Comparison of ENCODE assay signal across 8 cellular contexts in the genomic region with DNA sequence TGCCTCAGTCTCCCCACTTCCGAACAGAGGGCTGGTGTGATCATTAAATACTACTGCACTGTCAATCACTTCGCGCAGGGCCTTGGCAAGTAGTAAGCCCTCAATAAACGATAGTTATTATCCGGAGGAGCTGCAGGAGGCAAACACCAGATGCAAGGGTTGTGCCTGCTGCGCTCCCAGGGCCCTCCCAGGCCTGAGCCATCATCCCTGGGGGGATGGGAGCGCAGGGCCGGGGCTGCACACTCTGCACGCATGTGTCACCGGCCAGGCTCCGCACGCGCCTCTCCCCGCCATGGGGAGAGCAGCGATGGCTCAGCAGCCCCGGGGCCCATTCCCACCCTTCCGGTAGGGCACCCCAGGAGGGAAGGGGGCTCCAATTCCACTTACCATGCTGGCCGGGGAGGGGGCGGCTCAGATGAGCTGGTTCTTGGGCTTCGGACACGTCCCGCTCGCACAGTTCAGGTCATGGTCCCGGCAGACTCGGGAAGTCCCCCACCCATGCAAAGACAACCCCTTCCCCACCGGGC. TPM values are rescaled to one million over a fixed set of nuclear protein-coding genes. Genes with fewer than 3 reads are reported as not detected.
DNase-seq lines count a peak whose midpoint lies in the region; ATAC-seq, FAIRE-seq and TF ChIP-seq lines count a peak whose summit lies in the region.

No MANE protein-coding gene starts in this region.

- H3K9ac ChIP-seq in kidney (ENCODE audit: low read length in 2 of 2): peak overlapping the region; percentile 38 to 76

- H3K4me3 Mint-ChIP-seq in central memory CD8-positive, alpha-beta T cell: peak overlapping the region; percentile 83

- no peaks in the 10 kb centered on the region for H3K27me3 Mint-ChIP-seq in central memory CD8-positive, alpha-beta T cell

- H3K36me3 ChIP-seq in kidney (ENCODE audit: control insufficient read depth in 1 of 2, insufficient read depth in 2 of 2, low read length in 2 of 2): peaks cover 0 to 2% of the 10 kb centered on the region in 2 donors

- intact Hi-C loops in kidney (cut with DNase I): no loop called here

- TF ChIP-seq CTCF in kidney (IDR thresholded peaks at IDR 0.05; ENCODE audit: borderline replicate concordance, extremely low read depth, insufficient read depth): no peak

- peak overlapping the region; percentile 76 to 97 for H3K4me3 ChIP-seq in kidney (ENCODE audit: low read length in 2 of 2)

- H3K36me3 Mint-ChIP-seq in central memory CD8-positive, alpha-beta T cell (ENCODE audit: insufficient read depth): peaks cover 25% of the 10 kb centered on the region

- peaks cover 0 to 10% of the 10 kb centered on the region in 2 donors for H3K4me1 ChIP-seq in kidney (ENCODE audit: control insufficient read depth in 1 of 2, insufficient read depth in 1 of 2, low read depth in 1 of 2, low read length in 2 of 2)

- peak; percentile 53 for ATAC-seq in GM21723 (IDR thresholded peaks at IDR 0.05; ENCODE audit: unreplicated experiment)
- peak; percentile 68 to 74 for ATAC-seq in activated CD4-positive, CD25-positive, alpha-beta regulatory T cell treated with anti-CD3 and anti-CD28 coated beads, Interleukin-2, amount 50 U/mL, for 24 hours
- peak; percentile 48 for ATAC-seq in central memory CD8-positive, alpha-beta T cell (replicated peaks; ENCODE audit: extremely low read depth, poor library complexity, severe bottlenecking)

- H3K27ac ChIP-seq in kidney (ENCODE audit: low read depth in 2 of 2, low read length in 2 of 2): peak overlapping the region; percentile 59 to 72

- H3K9me3 ChIP-seq in kidney (ENCODE audit: control insufficient read depth in 1 of 2, low read length in 2 of 2): no peaks in the 10 kb centered on the region

- H3K27ac Mint-ChIP-seq in central memory CD8-positive, alpha-beta T cell (ENCODE audit: low read depth): peak overlapping the region; percentile 61

- peaks cover 5% of the 10 kb centered on the region for H3K9me3 Mint-ChIP-seq in central memory CD8-positive, alpha-beta T cell

- FAIRE-seq in kidney (lab: Jason Lieb, UNC): no peak

- H3K4me1 Mint-ChIP-seq in central memory CD8-positive, alpha-beta T cell: peaks cover 46% of the 10 kb centered on the region

- DNase-seq in DMS 273 (lab: John Stamatoyannopoulos, UW; ENCODE audit: unreplicated experiment): peak; percentile 94
- DNase-seq in NCI-H1105 (lab: John Stamatoyannopoulos, UW): peak; percentile 26
- DNase-seq in central memory CD8-positive, alpha-beta T cell (ENCODE audit: low spot score in 2 of 2): peak; percentile 21 to 27
- DNase-seq in kidney: peak; percentile 92
- DNase-seq in stimulated activated CD4-positive, alpha-beta T cell treated with anti-CD3 and anti-CD28 coated beads, Interleukin-12 subunit alpha, Interleukin-12 subunit beta, amount 100 ng/mL, for 4 hours: peak; percentile 67
- DNase-seq in NCI-H187 treated with DMSO at 0.1 percent for 48 hours (lab: John Stamatoyannopoulos, UW): no peak

RNA-seq across cellular contexts. Expression of gene XPO6, which starts 0.7 kb away (rescaled TPM):
- total RNA-seq in kidney: 98.8 TPM
- 57.2 TPM for polyA plus RNA-seq in kidney (ENCODE audit: insufficient read depth, low read depth, low replicate concordance)
